ENCODE assay signal across 1 cellular context in genomic region chr1:9250586-9251381, GRCh38.
TF ChIP-seq lines count a peak whose summit lies in the region.

No MANE protein-coding gene starts in this region.

TF ChIP-seq in H1, 55 proteins besides CTCF, POLR2A, EP300 and RAD21 (continued from another document):
- no peak for TF ChIP-seq ATF3 (IDR thresholded peaks at IDR 0.05; ENCODE audit: insufficient read depth, low read depth, low read length)
- no peak for TF ChIP-seq TBP (IDR thresholded peaks at IDR 0.05; ENCODE audit: low read depth, low read length)
- TF ChIP-seq USF2 (IDR thresholded peaks at IDR 0.05; ENCODE audit: low read length), result no peak
- TF ChIP-seq SRF (IDR thresholded peaks at IDR 0.05; ENCODE audit: low read depth, low read length), result no peak
- no peak for TF ChIP-seq POLR2AphosphoS5 (IDR thresholded peaks at IDR 0.05; ENCODE audit: low read depth, low read length)
- TF ChIP-seq KDM5A (IDR thresholded peaks at IDR 0.05; ENCODE audit: low read length), result no peak
- no peak for TF ChIP-seq SP4 (IDR thresholded peaks at IDR 0.05; ENCODE audit: low read length)
- TF ChIP-seq RXRA (IDR thresholded peaks at IDR 0.05; ENCODE audit: insufficient read depth, low read depth, low read length), result no peak
- no peak for TF ChIP-seq BACH1 (IDR thresholded peaks at IDR 0.05; ENCODE audit: low read length)
- TF ChIP-seq MAFK (IDR thresholded peaks at IDR 0.05; ENCODE audit: low read depth, low read length), result no peak
- TF ChIP-seq SP2 (IDR thresholded peaks at IDR 0.05; ENCODE audit: low read length), result no peak
- TF ChIP-seq BCL11A (IDR thresholded peaks at IDR 0.05; ENCODE audit: low read depth in 2 of 2, low read length in 2 of 2), result no peak
- no peak for TF ChIP-seq CHD1 (IDR thresholded peaks at IDR 0.05; ENCODE audit: low read depth, low read length)
- TF ChIP-seq TAF1 (IDR thresholded peaks at IDR 0.05; ENCODE audit: low read depth, low read length), result no peak
